20 cellular contexts compared by ENCODE assay signal in the genomic region with DNA sequence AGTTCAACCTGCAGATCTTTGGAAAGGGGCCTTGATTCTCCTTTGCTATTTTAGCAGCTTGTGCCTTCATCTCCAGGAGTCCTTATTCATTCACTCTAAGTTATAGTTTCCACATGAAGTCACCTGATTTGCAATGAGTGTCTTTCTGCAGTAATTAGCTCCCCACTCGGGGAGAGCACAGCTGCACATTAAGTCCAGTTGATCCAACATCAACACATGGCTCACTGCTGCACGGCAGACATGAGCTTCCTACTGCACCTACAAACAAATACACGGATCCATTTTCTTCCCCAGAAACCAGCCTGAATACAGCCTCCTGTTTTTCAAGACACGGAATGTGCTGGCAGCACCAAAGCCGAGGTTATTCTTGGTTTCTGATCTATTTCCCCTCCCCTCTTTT.
DNase-seq lines count a peak whose midpoint lies in the region; ATAC-seq and TF ChIP-seq lines count a peak whose summit lies in the region.
"Had no signal": no experiment of that assay in that cellular context is flagged by ENCODE, and none has a peak within 500 bp of the region (broad histone marks: within the 10 kb centered on the region; RNA-seq: fewer than 3 reads in every experiment).

No MANE protein-coding gene starts in this region.

- 0 out of 3 replicates have a peak, but pooled peaks cover 2% of the 10 kb centered on the region for H3K9me3 Mint-ChIP-seq in GM23338
- H3K9me3 Mint-ChIP-seq in nephron = peaks cover 14% of the 10 kb centered on the region
- H3K9me3 Mint-ChIP-seq in glutamatergic neuron (ENCODE audit: unreplicated experiment) = no peaks in the 10 kb centered on the region

- H2AFZ ChIP-seq in GM23338 (0 out of 2 replicates have a peak overlapping the region, but pooled peaks have one; percentile 52), PC-3 (ENCODE audit: low read length) (0 out of 2 replicates have a peak overlapping the region, but pooled peaks have one; percentile 18)

- no peak for DNase-seq in GM23338 (ENCODE audit: low spot score)
- peak; percentile 13 for DNase-seq in LHCN-M2 (ENCODE audit: low read depth)
- DNase-seq in PC-3 = no peak
- no peak for DNase-seq in NCI-H748 treated with DMSO at 0.1 percent for 48 hours (lab: John Stamatoyannopoulos, UW)
- no peak for DNase-seq in spleen
- DNase-seq in glutamatergic neuron = no peak
- DNase-seq: CD4-positive, CD25-positive, alpha-beta regulatory T cell; DMS153; GDM1; Karpas-422; MG63; NCI-H1048; NCI-H146; NCI-H2081; NCI-H446; NCI-H526; Peyer's patch; T-helper 1 cell had no signal

- ATAC-seq in GM23338 (no peak), PC-3 (no peak)

- H3K4me3 Mint-ChIP-seq in GM23338 = no peak overlapping the region
- no peak overlapping the region for H3K4me3 Mint-ChIP-seq in nephron
- no peak overlapping the region for H3K4me3 Mint-ChIP-seq in glutamatergic neuron (ENCODE audit: unreplicated experiment)
- H3K4me3 Mint-ChIP-seq: CD4-positive, CD25-positive, alpha-beta regulatory T cell had no signal

- H3F3A ChIP-seq in GM23338 (replicated peaks; ENCODE audit: low read depth) (no peaks in the 10 kb centered on the region), PC-3 (ENCODE audit: low read length, unreplicated experiment) (no peaks in the 10 kb centered on the region)

- H4K20me1 ChIP-seq in GM23338 (replicated peaks; ENCODE audit: insufficient read depth) (no peaks in the 10 kb centered on the region), PC-3 (ENCODE audit: low read length) (no peaks in the 10 kb centered on the region)

- H3K36me3 ChIP-seq in GM23338 (ENCODE audit: insufficient read depth) (no peaks in the 10 kb centered on the region), PC-3 (ENCODE audit: low read depth, low read length) (no peaks in the 10 kb centered on the region), spleen (no peaks in the 10 kb centered on the region)
- H3K36me3 ChIP-seq: MG63, Peyer's patch, SJSA1 had no signal

- peaks cover 7% of the 10 kb centered on the region for H3K4me1 ChIP-seq in GM23338 (ENCODE audit: insufficient read depth)
- H3K4me1 ChIP-seq in PC-3 (ENCODE audit: insufficient read depth, low read length) = no peaks in the 10 kb centered on the region
- H3K4me1 ChIP-seq in spleen = peaks cover 0 to 9% (median 0%) of the 10 kb centered on the region in 6 donors
- H3K4me1 ChIP-seq: Peyer's patch, SJSA1 had no signal

- intact Hi-C loops in PC-3 (cut with micrococcal nuclease) = no loop called here
- intact Hi-C loops in spleen (cut with DNase I; ENCODE audit: low total_unique reads) = no loop called here

- H3K36me3 Mint-ChIP-seq in GM23338 (ENCODE audit: low read depth) (no peaks in the 10 kb centered on the region), nephron (ENCODE audit: low read depth) (peaks cover 3% of the 10 kb centered on the region), glutamatergic neuron (ENCODE audit: unreplicated experiment) (peaks cover 6% of the 10 kb centered on the region)
- H3K36me3 Mint-ChIP-seq: CD4-positive, CD25-positive, alpha-beta regulatory T cell had no signal

- H3K27ac ChIP-seq in GM23338 (ENCODE audit: low read depth) (no peak overlapping the region), PC-3 (ENCODE audit: low read length) (no peak overlapping the region), spleen (no peak overlapping the region)
- H3K27ac ChIP-seq: Peyer's patch, SJSA1 had no signal

- TF ChIP-seq POLR2A in spleen (IDR thresholded peaks at IDR 0.05) = no peak

- H3K9me3 ChIP-seq in PC-3 (ENCODE audit: low read length) = no peaks in the 10 kb centered on the region
- H3K9me3 ChIP-seq in spleen = no peaks in the 10 kb centered on the region
- H3K9me3 ChIP-seq: MG63, Peyer's patch, SJSA1 had no signal

- H3K9ac ChIP-seq in PC-3 (ENCODE audit: low read length) = no peak overlapping the region

- no peaks in the 10 kb centered on the region for H3K27me3 Mint-ChIP-seq in GM23338 (ENCODE audit: insufficient read depth, low read depth, poor library complexity)
- no peaks in the 10 kb centered on the region for H3K27me3 Mint-ChIP-seq in nephron (ENCODE audit: low read depth)
- H3K27me3 Mint-ChIP-seq in glutamatergic neuron (ENCODE audit: unreplicated experiment) = no peaks in the 10 kb centered on the region
- H3K27me3 Mint-ChIP-seq: CD4-positive, CD25-positive, alpha-beta regulatory T cell had no signal

- H3K9me2 ChIP-seq in GM23338 (ENCODE audit: insufficient read depth) (0 out of 2 replicates have a peak, but pooled peaks cover 7% of the 10 kb centered on the region), PC-3 (replicated peaks; ENCODE audit: low read length) (no peaks in the 10 kb centered on the region)

- CTCF ChIA-PET in PC-3 (lab: Charles Lee) = no interaction called here

- H3K4me3 ChIP-seq in GM23338 (no peak overlapping the region), PC-3 (ENCODE audit: low read length) (no peak overlapping the region), spleen (no peak overlapping the region)
- H3K4me3 ChIP-seq: MG63, Peyer's patch, SJSA1 had no signal

- peaks cover 5% of the 10 kb centered on the region; the same call in 2 of the 3 replicates for H3K4me1 Mint-ChIP-seq in GM23338
- H3K4me1 Mint-ChIP-seq in nephron = peaks cover 38% of the 10 kb centered on the region
- no peaks in the 10 kb centered on the region for H3K4me1 Mint-ChIP-seq in glutamatergic neuron (ENCODE audit: low read depth, unreplicated experiment)
- H3K4me1 Mint-ChIP-seq: CD4-positive, CD25-positive, alpha-beta regulatory T cell had no signal

- H3K4me2 ChIP-seq in GM23338 = no peak overlapping the region
- no peak overlapping the region for H3K4me2 ChIP-seq in PC-3 (ENCODE audit: low read length)

- TF ChIP-seq CTCF in GM23338 (conservative IDR thresholded peaks at IDR 0.05; ENCODE audit: low read depth in 2 of 2) = no peak
- no peak for TF ChIP-seq CTCF in PC-3 (conservative IDR thresholded peaks at IDR 0.05; ENCODE audit: low read depth, low read length)
- no peak for TF ChIP-seq CTCF in nephron (IDR thresholded peaks at IDR 0.05; ENCODE audit: unreplicated experiment in 3 of 3)
- TF ChIP-seq CTCF in spleen (IDR thresholded peaks at IDR 0.05 in 8 of 11, conservative IDR thresholded peaks at IDR 0.05 in 3 of 11) = no peak
- no peak for TF ChIP-seq CTCF in glutamatergic neuron (IDR thresholded peaks at IDR 0.05; ENCODE audit: partially characterized antibody, unreplicated experiment)

- H3K27ac Mint-ChIP-seq in GM23338 (no peak overlapping the region), nephron (peak overlapping the region in 2 of 3 experiments; percentile 20 to 45), glutamatergic neuron (ENCODE audit: unreplicated experiment) (no peak overlapping the region)
- H3K27ac Mint-ChIP-seq: CD4-positive, CD25-positive, alpha-beta regulatory T cell had no signal

- WGBS in spleen, 5 donors = 67 to 91% (median 80%) methylated on average over 5 of the region's 5 CpGs

- BruUV-seq in PC-3 (replicated peaks; lab: Mats Ljungman, UMichigan) = no TSS peak

- POLR2A ChIA-PET in PC-3 (lab: Charles Lee; ENCODE audit: unreplicated experiment) = no interaction called here

- H3K79me2 ChIP-seq in GM23338 (replicated peaks; ENCODE audit: insufficient read depth) = no peaks in the 10 kb centered on the region
- H3K79me2 ChIP-seq in PC-3 (ENCODE audit: low read length) = no peaks in the 10 kb centered on the region

- H3K27me3 ChIP-seq in GM23338 (ENCODE audit: insufficient read depth) = no peaks in the 10 kb centered on the region
- no peaks in the 10 kb centered on the region for H3K27me3 ChIP-seq in PC-3 (ENCODE audit: low read length)
- no peaks in the 10 kb centered on the region for H3K27me3 ChIP-seq in spleen (replicated peaks in 1 of 7)
- H3K27me3 ChIP-seq: MG63, Peyer's patch, SJSA1 had no signal

TF ChIP-seq in GM23338, 12 proteins besides CTCF, POLR2A, EP300 and RAD21 (continues in another document):
- TF ChIP-seq ZNF331 (CRISPR knock-in tag; IDR thresholded peaks at IDR 0.05; ENCODE audit: low read depth) = no peak
- no peak for TF ChIP-seq POLR2AphosphoS5 (IDR thresholded peaks at IDR 0.05; ENCODE audit: low read depth)
- TF ChIP-seq ETS1 (IDR thresholded peaks at IDR 0.05) = no peak
- no peak for TF ChIP-seq EZH2phosphoT487 (IDR thresholded peaks at IDR 0.05; ENCODE audit: unreplicated experiment)
- TF ChIP-seq REST (IDR thresholded peaks at IDR 0.05; ENCODE audit: unreplicated experiment) = no peak
- TF ChIP-seq JUNB (IDR thresholded peaks at IDR 0.05; ENCODE audit: unreplicated experiment) = no peak
- no peak for TF ChIP-seq EZH2 (IDR thresholded peaks at IDR 0.05; ENCODE audit: low read depth, unreplicated experiment)

Comparison
In these comparisons a context has a peak if more than half of its experiments do, and no peak if none do; other contexts are left out.
1. H3K27ac Mint-ChIP-seq: peak in nephron (2 of 3); none in GM23338 (single experiment) and glutamatergic neuron (single experiment).